ENCODE assay signal across 13 cellular contexts in the genomic region with DNA sequence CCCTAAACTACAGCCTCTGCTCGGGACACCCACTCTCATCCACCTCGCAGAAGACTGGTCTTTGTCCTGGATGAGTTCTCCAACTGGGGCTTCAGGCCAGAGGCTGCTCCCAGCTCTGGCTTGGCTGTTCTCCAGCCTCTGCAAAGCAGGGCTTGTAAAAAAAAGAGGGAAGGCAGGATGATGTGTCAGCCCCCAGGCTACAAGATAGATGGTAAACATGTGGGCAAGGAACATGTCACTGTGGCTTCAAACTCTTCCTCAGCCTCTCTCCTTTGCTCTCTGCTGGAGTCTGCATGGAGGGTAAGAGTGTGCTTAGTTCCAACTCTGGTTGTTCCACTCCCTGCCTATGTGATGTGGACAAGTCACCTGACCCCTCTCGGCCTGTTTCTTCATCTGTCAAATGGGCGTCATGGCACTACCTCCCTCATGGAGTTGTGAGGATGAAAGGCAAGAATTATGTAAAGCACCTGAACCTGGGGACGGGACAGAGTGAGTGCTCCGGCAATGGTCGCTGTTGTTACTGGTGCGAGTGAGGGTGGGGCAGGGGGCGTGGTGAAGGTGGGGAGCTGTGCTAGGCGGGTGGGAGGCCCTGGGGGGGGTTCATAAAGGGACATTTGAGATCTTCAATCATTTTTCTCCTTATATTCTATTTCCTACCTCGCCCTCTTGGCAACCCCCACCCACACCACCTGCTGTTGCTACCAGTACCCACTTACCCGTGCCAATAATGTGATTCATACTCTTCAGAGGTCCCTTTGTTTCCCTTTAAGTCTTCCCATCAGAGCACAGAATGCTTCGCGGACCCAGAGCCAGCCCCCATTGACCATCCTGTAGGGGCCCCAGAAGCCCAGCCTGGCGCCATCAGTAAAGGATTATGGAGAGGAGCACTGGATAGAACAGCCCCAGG. TPM values are rescaled to one million over a fixed set of nuclear protein-coding genes. Genes with fewer than 3 reads are reported as not detected.
DNase-seq lines count a peak whose midpoint lies in the region; ATAC-seq, FAIRE-seq and TF ChIP-seq lines count a peak whose summit lies in the region.
"Had no signal": no experiment of that assay in that cellular context is flagged by ENCODE, and none has a peak within 500 bp of the region (broad histone marks: within the 10 kb centered on the region; RNA-seq: fewer than 3 reads in every experiment).

No MANE protein-coding gene starts in this region.

- no peak for FAIRE-seq in urothelium cell line (lab: Jason Lieb, UNC)
- FAIRE-seq: endothelial cell of umbilical vein had no signal

- CTCF ChIA-PET in activated CD4-positive, alpha-beta T cell treated with anti-CD3 and anti-CD28 coated beads, Interleukin-2, amount 10 ng/mL, durations not matched to agents 7 days and 5 days (lab: Charles Lee): interaction anchor here (0.9 to 1.2 kb wide), 3 partner anchors 20 to 38 kb away, joined by 3 to 4 read pairs (median 3); partner anchors contain the start of gene SLC2A8

- DNase-seq in activated CD4-positive, alpha-beta T cell treated with anti-CD3 and anti-CD28 coated beads, Interleukin-2, amount 10 ng/mL, durations not matched to agents 24 days and 14 days: no peak
- no peak for DNase-seq in activated CD4-positive, alpha-beta T cell treated with anti-CD3 and anti-CD28 coated beads, Interleukin-2, amount 10 ng/mL, durations not matched to agents 7 days and 5 days
- DNase-seq in RWPE2 (ENCODE audit: low spot score) (no peak), fibroblast of peridontal ligament (ENCODE audit: extremely low read depth) (peak; percentile 23), urothelium cell line (ENCODE audit: low spot score) (peak; percentile 35), NCI-H524 treated with DMSO at 0.1 percent for 48 hours (lab: John Stamatoyannopoulos, UW) (no peak), NCI-H1694 (lab: John Stamatoyannopoulos, UW) (no peak), NCI-H2227 treated with DMSO at 0.1 percent for 48 hours (lab: John Stamatoyannopoulos, UW) (no peak)
- DNase-seq: C1 segment of cervical spinal cord, left cardiac atrium had no signal

- intact Hi-C loops in activated CD4-positive, alpha-beta T cell treated with anti-CD3 and anti-CD28 coated beads, Interleukin-2, amount 10 ng/mL, durations not matched to agents 24 days and 14 days (cut with micrococcal nuclease): loop anchor here (1.0 kb wide), 1 partner anchor 203 kb away; no protein-coding TSS in a partner anchor

- H3K4me1 Mint-ChIP-seq in activated CD4-positive, alpha-beta T cell treated with anti-CD3 and anti-CD28 coated beads, Interleukin-2, amount 10 ng/mL, durations not matched to agents 24 days and 14 days: no peaks in the 10 kb centered on the region
- H3K4me1 Mint-ChIP-seq in activated CD4-positive, alpha-beta T cell treated with anti-CD3 and anti-CD28 coated beads, Interleukin-2, amount 10 ng/mL, durations not matched to agents 7 days and 5 days: no peaks in the 10 kb centered on the region

- H3K36me3 ChIP-seq in RWPE2 (ENCODE audit: low read depth): no peaks in the 10 kb centered on the region

- no peaks in the 10 kb centered on the region for H3K9me3 Mint-ChIP-seq in activated CD4-positive, alpha-beta T cell treated with anti-CD3 and anti-CD28 coated beads, Interleukin-2, amount 10 ng/mL, durations not matched to agents 24 days and 14 days
- no peaks in the 10 kb centered on the region for H3K9me3 Mint-ChIP-seq in activated CD4-positive, alpha-beta T cell treated with anti-CD3 and anti-CD28 coated beads, Interleukin-2, amount 10 ng/mL, durations not matched to agents 7 days and 5 days

- peak; percentile 82 for ATAC-seq in RWPE2 (ENCODE audit: low read depth)

- no peaks in the 10 kb centered on the region for H3K27me3 ChIP-seq in RWPE2 (ENCODE audit: insufficient read depth, poor library complexity, severe bottlenecking)
- H3K27me3 ChIP-seq: body of pancreas had no signal

- peaks cover 12% of the 10 kb centered on the region for H3K4me1 ChIP-seq in RWPE2 (ENCODE audit: insufficient read depth, poor library complexity, severe bottlenecking)

- peaks cover 17% of the 10 kb centered on the region for H3K27me3 Mint-ChIP-seq in activated CD4-positive, alpha-beta T cell treated with anti-CD3 and anti-CD28 coated beads, Interleukin-2, amount 10 ng/mL, durations not matched to agents 24 days and 14 days
- H3K27me3 Mint-ChIP-seq in activated CD4-positive, alpha-beta T cell treated with anti-CD3 and anti-CD28 coated beads, Interleukin-2, amount 10 ng/mL, durations not matched to agents 7 days and 5 days: peaks cover 22% of the 10 kb centered on the region

- POLR2A ChIA-PET in activated CD4-positive, alpha-beta T cell treated with anti-CD3 and anti-CD28 coated beads, Interleukin-2, amount 10 ng/mL, durations not matched to agents 7 days and 5 days (lab: Charles Lee): no interaction called here

- TF ChIP-seq CTCF in RWPE2 (IDR thresholded peaks at IDR 0.05; ENCODE audit: poor library complexity, severe bottlenecking): no peak

- H3K27ac Mint-ChIP-seq in activated CD4-positive, alpha-beta T cell treated with anti-CD3 and anti-CD28 coated beads, Interleukin-2, amount 10 ng/mL, durations not matched to agents 24 days and 14 days: peak overlapping the region; percentile 23
- no peak overlapping the region for H3K27ac Mint-ChIP-seq in activated CD4-positive, alpha-beta T cell treated with anti-CD3 and anti-CD28 coated beads, Interleukin-2, amount 10 ng/mL, durations not matched to agents 7 days and 5 days
- H3K27ac Mint-ChIP-seq: activated CD8-positive, alpha-beta memory T cell treated with anti-CD3 and anti-CD28 coated beads, Interleukin-2, amount 10 ng/mL, durations not matched to agents 7 days and 5 days had no signal

- H3K27ac ChIP-seq in RWPE2 (ENCODE audit: poor library complexity, severe bottlenecking): peak overlapping the region; percentile 7
- H3K27ac ChIP-seq: body of pancreas had no signal

- no peak overlapping the region for H3K4me3 ChIP-seq in RWPE2 (ENCODE audit: severe bottlenecking)
- H3K4me3 ChIP-seq: body of pancreas had no signal

- no peaks in the 10 kb centered on the region for H3K9me3 ChIP-seq in RWPE2 (ENCODE audit: severe bottlenecking)
- H3K9me3 ChIP-seq: body of pancreas had no signal

- no peaks in the 10 kb centered on the region for H3K36me3 Mint-ChIP-seq in activated CD4-positive, alpha-beta T cell treated with anti-CD3 and anti-CD28 coated beads, Interleukin-2, amount 10 ng/mL, durations not matched to agents 24 days and 14 days (ENCODE audit: low read depth)
- no peaks in the 10 kb centered on the region for H3K36me3 Mint-ChIP-seq in activated CD4-positive, alpha-beta T cell treated with anti-CD3 and anti-CD28 coated beads, Interleukin-2, amount 10 ng/mL, durations not matched to agents 7 days and 5 days (ENCODE audit: low read depth)
- H3K36me3 Mint-ChIP-seq: activated CD8-positive, alpha-beta memory T cell treated with anti-CD3 and anti-CD28 coated beads, Interleukin-2, amount 10 ng/mL, durations not matched to agents 7 days and 5 days had no signal

- H3K4me3 Mint-ChIP-seq in activated CD4-positive, alpha-beta T cell treated with anti-CD3 and anti-CD28 coated beads, Interleukin-2, amount 10 ng/mL, durations not matched to agents 24 days and 14 days: no peak overlapping the region
- H3K4me3 Mint-ChIP-seq in activated CD4-positive, alpha-beta T cell treated with anti-CD3 and anti-CD28 coated beads, Interleukin-2, amount 10 ng/mL, durations not matched to agents 7 days and 5 days: no peak overlapping the region
- H3K4me3 Mint-ChIP-seq: activated CD8-positive, alpha-beta memory T cell treated with anti-CD3 and anti-CD28 coated beads, Interleukin-2, amount 10 ng/mL, durations not matched to agents 7 days and 5 days had no signal

RNA-seq across cellular contexts. Expression of gene ZNF79, which starts 6.8 kb away (rescaled TPM):
- 17.2 and 17.3 TPM in 2 replicates for total RNA-seq in activated CD4-positive, alpha-beta T cell treated with anti-CD3 and anti-CD28 coated beads, Interleukin-2, amount 10 ng/mL, durations not matched to agents 24 days and 14 days
- 10 to 100 TPM; 13.1 to 13.2 TPM for total RNA-seq in activated CD4-positive, alpha-beta T cell treated with anti-CD3 and anti-CD28 coated beads, Interleukin-2, amount 10 ng/mL, durations not matched to agents 7 days and 5 days

RNA-seq across cellular contexts. Expression of gene SLC2A8, which starts 20.4 kb away (rescaled TPM):
- 3.9 and 5.8 TPM in 2 replicates for total RNA-seq in activated CD4-positive, alpha-beta T cell treated with anti-CD3 and anti-CD28 coated beads, Interleukin-2, amount 10 ng/mL, durations not matched to agents 24 days and 14 days
- 1 to 10 TPM; 4.3 to 4.6 TPM for total RNA-seq in activated CD4-positive, alpha-beta T cell treated with anti-CD3 and anti-CD28 coated beads, Interleukin-2, amount 10 ng/mL, durations not matched to agents 7 days and 5 days

RNA-seq across cellular contexts. Expression of gene RPL12, which starts 33.8 kb away (rescaled TPM):
- total RNA-seq in activated CD4-positive, alpha-beta T cell treated with anti-CD3 and anti-CD28 coated beads, Interleukin-2, amount 10 ng/mL, durations not matched to agents 24 days and 14 days: 1,245 and 1,252 TPM in 2 replicates
- 1,000 to 10,000 TPM; 1,186 to 1,386 TPM for total RNA-seq in activated CD4-positive, alpha-beta T cell treated with anti-CD3 and anti-CD28 coated beads, Interleukin-2, amount 10 ng/mL, durations not matched to agents 7 days and 5 days

RNA-seq across cellular contexts. Expression of gene LRSAM1, which starts 33.9 kb away (rescaled TPM):
- 24.6 and 26.4 TPM in 2 replicates for total RNA-seq in activated CD4-positive, alpha-beta T cell treated with anti-CD3 and anti-CD28 coated beads, Interleukin-2, amount 10 ng/mL, durations not matched to agents 24 days and 14 days
- 10 to 100 TPM; 13.3 to 13.6 TPM for total RNA-seq in activated CD4-positive, alpha-beta T cell treated with anti-CD3 and anti-CD28 coated beads, Interleukin-2, amount 10 ng/mL, durations not matched to agents 7 days and 5 days

Comparison
In these comparisons a context has a peak if more than half of its experiments do, and no peak if none do; other contexts are left out.
1. DNase-seq: peak in fibroblast of peridontal ligament (single experiment) and urothelium cell line (single experiment); none in activated CD4-positive, alpha-beta T cell treated with anti-CD3 and anti-CD28 coated beads, Interleukin-2, amount 10 ng/mL, durations not matched to agents 24 days and 14 days (single experiment), activated CD4-positive, alpha-beta T cell treated with anti-CD3 and anti-CD28 coated beads, Interleukin-2, amount 10 ng/mL, durations not matched to agents 7 days and 5 days (single experiment), RWPE2 (single experiment), NCI-H524 treated with DMSO at 0.1 percent for 48 hours (single experiment), NCI-H1694 (single experiment) and NCI-H2227 treated with DMSO at 0.1 percent for 48 hours (single experiment).